In genomic region chr11:75242722-75243600, GRCh38 we compare ENCODE assay signal across 14 cellular contexts. TPM values are rescaled to one million over a fixed set of nuclear protein-coding genes. Genes with fewer than 3 reads are reported as not detected.
DNase-seq lines count a peak whose midpoint lies in the region; ATAC-seq, FAIRE-seq and TF ChIP-seq lines count a peak whose summit lies in the region.
"Had no signal": no experiment of that assay in that cellular context is flagged by ENCODE, and none has a peak within 500 bp of the region (broad histone marks: within the 10 kb centered on the region; RNA-seq: fewer than 3 reads in every experiment).

No MANE protein-coding gene starts in this region.

- intact Hi-C loops in sciatic nerve (cut with DNase I) = loop anchor here (10.0 kb wide), 3 partner anchors 98 to 308 kb away; no protein-coding TSS in a partner anchor

- DNase-seq in activated T-cell treated with anti-CD3 and anti-CD28 coated beads, Interleukin-2, amount 50 U/mL, for 4 hours = no peak
- DNase-seq in activated T-cell treated with anti-CD3 and anti-CD28 coated beads for 4 hours (no peak), T-helper 17 cell (no peak), endodermal cell (peak; percentile 44), sciatic nerve (ENCODE audit: low spot score) (peak; percentile 39), D721Med (ENCODE audit: insufficient read length, low spot score) (no peak), occipital lobe (lab: John Stamatoyannopoulos, UW) (no peak)

- H3K9ac ChIP-seq in endodermal cell (ENCODE audit: extremely low read depth, low read length, poor library complexity, severe bottlenecking) = no peak overlapping the region
- H3K9ac ChIP-seq: KMS-11 had no signal

- no peak overlapping the region for H3K4me3 ChIP-seq in endodermal cell (ENCODE audit: low read length)
- H3K4me3 ChIP-seq: GM12878 had no signal

- H3K36me3 Mint-ChIP-seq in activated T-cell treated with anti-CD3 and anti-CD28 coated beads, Interleukin-2, amount 50 U/mL, for 4 hours (ENCODE audit: insufficient read depth) = no peaks in the 10 kb centered on the region
- H3K36me3 Mint-ChIP-seq in T-helper 17 cell (ENCODE audit: low read depth) (no peaks in the 10 kb centered on the region), endodermal cell (ENCODE audit: low read depth) (no peaks in the 10 kb centered on the region)

- no peaks in the 10 kb centered on the region for H3K9me3 Mint-ChIP-seq in activated T-cell treated with anti-CD3 and anti-CD28 coated beads, Interleukin-2, amount 50 U/mL, for 4 hours
- H3K9me3 Mint-ChIP-seq in endodermal cell = no peaks in the 10 kb centered on the region

- H3K27me3 ChIP-seq in endodermal cell (ENCODE audit: control insufficient read depth, insufficient read depth, low read length, poor library complexity, severe bottlenecking) = peaks cover 72% of the 10 kb centered on the region

- TF ChIP-seq CTCF in endodermal cell (conservative IDR thresholded peaks at IDR 0.05) (no peak), D721Med (IDR thresholded peaks at IDR 0.05; ENCODE audit: insufficient read depth, missing control alignments) (no peak)

- H3K4me1 ChIP-seq in endodermal cell (ENCODE audit: control insufficient read depth, insufficient read depth, low read length) = peaks cover 4% of the 10 kb centered on the region

- FAIRE-seq in D721Med (lab: Jason Lieb, UNC) = no peak
- FAIRE-seq: GM12878, RCC 7860 had no signal

- H3K4me1 Mint-ChIP-seq in activated T-cell treated with anti-CD3 and anti-CD28 coated beads, Interleukin-2, amount 50 U/mL, for 4 hours (ENCODE audit: low read depth) = peaks cover 8% of the 10 kb centered on the region
- H3K4me1 Mint-ChIP-seq in T-helper 17 cell (peaks cover 7% of the 10 kb centered on the region), endodermal cell (peaks cover 4% of the 10 kb centered on the region)

- H3K27ac Mint-ChIP-seq in T-helper 17 cell (no peak overlapping the region), endodermal cell (no peak overlapping the region)

- 89 to 100% methylated on average over 2 to 16 of the region's 16 CpGs for WGBS in endodermal cell (ENCODE audit: insufficient coverage in 1 of 2, insufficient read length in 1 of 2), 2 experiments

- H3K9me3 ChIP-seq in T-helper 17 cell (ENCODE audit: control insufficient read depth, low read length, poor library complexity, severe bottlenecking) (no peaks in the 10 kb centered on the region), endodermal cell (ENCODE audit: control insufficient read depth, low read length) (no peaks in the 10 kb centered on the region)
- H3K9me3 ChIP-seq: vagina had no signal

- ATAC-seq in activated T-cell treated with anti-CD3 and anti-CD28 coated beads, Interleukin-2, amount 50 U/mL, for 4 hours = no peak
- ATAC-seq in T-helper 17 cell (no peak), sciatic nerve (no peak), HG03108 (IDR thresholded peaks at IDR 0.05; ENCODE audit: unreplicated experiment) (no peak)
- ATAC-seq: GM12878 had no signal

- peaks cover 37% of the 10 kb centered on the region for H3K27me3 Mint-ChIP-seq in activated T-cell treated with anti-CD3 and anti-CD28 coated beads, Interleukin-2, amount 50 U/mL, for 4 hours (ENCODE audit: low read depth)
- peaks cover 19% of the 10 kb centered on the region for H3K27me3 Mint-ChIP-seq in T-helper 17 cell
- peaks cover 67% of the 10 kb centered on the region for H3K27me3 Mint-ChIP-seq in endodermal cell (ENCODE audit: insufficient read depth)

- no peak overlapping the region for H3K27ac ChIP-seq in endodermal cell (ENCODE audit: low read depth, low read length)
- H3K27ac ChIP-seq: KMS-11, vagina had no signal

- H3K36me3 ChIP-seq in endodermal cell (ENCODE audit: control insufficient read depth, insufficient read depth, low read length) = no peaks in the 10 kb centered on the region
- H3K36me3 ChIP-seq: vagina had no signal

- H3K4me3 Mint-ChIP-seq in activated T-cell treated with anti-CD3 and anti-CD28 coated beads, Interleukin-2, amount 50 U/mL, for 4 hours = peak overlapping the region; percentile 69
- peak overlapping the region; percentile 87 for H3K4me3 Mint-ChIP-seq in T-helper 17 cell
- peak overlapping the region; percentile 48 for H3K4me3 Mint-ChIP-seq in endodermal cell

RNA-seq across cellular contexts. Expression of gene TPBGL, which starts 2.4 kb away (rescaled TPM):
- total RNA-seq in activated T-cell treated with anti-CD3 and anti-CD28 coated beads, Interleukin-2, amount 50 U/mL, for 4 hours = under 1 TPM; 0.22 to 0.47 (median 0.40) TPM
- total RNA-seq in T-helper 17 cell = under 1 TPM; 0.42 to 0.60 TPM
- total RNA-seq in endodermal cell = under 1 TPM in 1 of 2 donors, not detected in 1; 0.13 TPM
- polyA plus RNA-seq in endodermal cell (2013, experiment 1 of 2) = 0.28 TPM
- polyA plus RNA-seq in endodermal cell (2013, experiment 2 of 2) = 0.21 TPM
- 0.31 TPM for total RNA-seq in sciatic nerve
- total RNA-seq in occipital lobe = under 0.01 TPM
- total RNA-seq: GM12878, NCI-H460 had no signal
- polyA plus RNA-seq: aorta, GM12878 had no signal

Comparison
In these comparisons a context has a peak if more than half of its experiments do, and no peak if none do; other contexts are left out.
1. DNase-seq: peak in endodermal cell (single experiment) and sciatic nerve (single experiment); none in activated T-cell treated with anti-CD3 and anti-CD28 coated beads, Interleukin-2, amount 50 U/mL, for 4 hours (single experiment), activated T-cell treated with anti-CD3 and anti-CD28 coated beads for 4 hours (single experiment), T-helper 17 cell (0 of 3), D721Med (single experiment) and occipital lobe (single experiment).
2. Peak in every context shown above with its lines, with median percentiles within 50 percentile points of each other: H3K4me3 Mint-ChIP-seq.